15 cellular contexts compared by ENCODE assay signal in genomic region chr3:29746163-29746562, GRCh38.
DNase-seq lines count a peak whose midpoint lies in the region; ATAC-seq, FAIRE-seq and TF ChIP-seq lines count a peak whose summit lies in the region.
"Had no signal": no experiment of that assay in that cellular context is flagged by ENCODE, and none has a peak within 500 bp of the region (broad histone marks: within the 10 kb centered on the region; RNA-seq: fewer than 3 reads in every experiment).

No MANE protein-coding gene starts in this region.

- no peaks in the 10 kb centered on the region for H3K27me3 Mint-ChIP-seq in natural killer cell treated with Interleukin-12 subunit alpha and Interleukin-12 subunit beta and Interleukin-15 and Interleukin-18, amount 100 ng/mL, for 72 hours
- H3K27me3 Mint-ChIP-seq in CD14-positive monocyte (ENCODE audit: low read depth in 3 of 3), result peaks cover 0 to 4% (median 2%) of the 10 kb centered on the region in 3 donors

- no peaks in the 10 kb centered on the region for H3K4me1 Mint-ChIP-seq in natural killer cell treated with Interleukin-12 subunit alpha and Interleukin-12 subunit beta and Interleukin-15 and Interleukin-18, amount 100 ng/mL, for 72 hours (ENCODE audit: low read depth in 2 of 2)
- peaks cover 8% of the 10 kb centered on the region for H3K4me1 Mint-ChIP-seq in CD14-positive monocyte

- FAIRE-seq in bronchial epithelial cell (lab: Jason Lieb, UNC), result no peak
- FAIRE-seq: A549 had no signal

- H2BK15ac ChIP-seq in mesenchymal stem cell (ENCODE audit: low read depth, poor library complexity, severe bottlenecking), result no peak overlapping the region

- TF ChIP-seq CTCF in left ventricle myocardium inferior (IDR thresholded peaks at IDR 0.05; ENCODE audit: borderline replicate concordance) (no peak), bronchial epithelial cell (IDR thresholded peaks at IDR 0.05; ENCODE audit: insufficient read depth, low read length, severe bottlenecking) (no peak), CD14-positive monocyte (IDR thresholded peaks at IDR 0.05) (no peak)

- H4K8ac ChIP-seq in mesenchymal stem cell (ENCODE audit: low read length), result no peak overlapping the region

- H3K9me3 Mint-ChIP-seq in natural killer cell treated with Interleukin-12 subunit alpha and Interleukin-12 subunit beta and Interleukin-15 and Interleukin-18, amount 100 ng/mL, for 72 hours, result no peaks in the 10 kb centered on the region
- peaks cover 0 to 2% (median 0%) of the 10 kb centered on the region in 7 donors for H3K9me3 Mint-ChIP-seq in CD14-positive monocyte

- H3K9me3 ChIP-seq in left ventricle myocardium inferior (replicated peaks), result no peaks in the 10 kb centered on the region
- H3K9me3 ChIP-seq in mesenchymal stem cell (ENCODE audit: control insufficient read depth, low read length), result no peaks in the 10 kb centered on the region
- H3K9me3 ChIP-seq: A549, Caco-2, HAP-1 had no signal

- no peak overlapping the region for H3K9ac ChIP-seq in mesenchymal stem cell (ENCODE audit: low read length)

- H3K4me3 ChIP-seq in left ventricle myocardium inferior (no peak overlapping the region), bronchial epithelial cell (ENCODE audit: low read depth, low read length) (no peak overlapping the region), mesenchymal stem cell (ENCODE audit: insufficient read depth in 1 of 2, low read depth in 1 of 2, low read length in 2 of 2) (no peak overlapping the region)
- H3K4me3 ChIP-seq: A549, HAP-1 had no signal

- H2BK120ac ChIP-seq in mesenchymal stem cell (ENCODE audit: low read depth, low read length), result no peak overlapping the region

- no peak overlapping the region for H4K91ac ChIP-seq in mesenchymal stem cell (ENCODE audit: low read length)

- no peak overlapping the region for H2AFZ ChIP-seq in mesenchymal stem cell (ENCODE audit: low read depth, low read length)

- H3K18ac ChIP-seq in mesenchymal stem cell (ENCODE audit: low read depth in 1 of 2, low read length in 2 of 2), result no peak overlapping the region

- WGBS in mesenchymal stem cell, result no CpG with 5 or more reads among the region's 2 CpGs

- H3K4ac ChIP-seq in mesenchymal stem cell (ENCODE audit: low read depth in 1 of 2, low read length in 2 of 2), result no peak overlapping the region

- no peak overlapping the region for H3K23ac ChIP-seq in mesenchymal stem cell (ENCODE audit: low read length in 2 of 2)

- no peak for ATAC-seq in natural killer cell treated with Interleukin-12 subunit alpha and Interleukin-12 subunit beta and Interleukin-15 and Interleukin-18, amount 100 ng/mL, for 72 hours
- ATAC-seq: A549 had no signal

- H3K79me1 ChIP-seq in mesenchymal stem cell (replicated peaks; ENCODE audit: low read length, poor library complexity, severe bottlenecking), result peaks cover 6% of the 10 kb centered on the region

- H3K36me3 Mint-ChIP-seq in natural killer cell treated with Interleukin-12 subunit alpha and Interleukin-12 subunit beta and Interleukin-15 and Interleukin-18, amount 100 ng/mL, for 72 hours, result no peaks in the 10 kb centered on the region
- no peaks in the 10 kb centered on the region for H3K36me3 Mint-ChIP-seq in CD14-positive monocyte

- H3K27ac ChIP-seq in left ventricle myocardium inferior (replicated peaks), result peak overlapping the region; percentile 13
- H3K27ac ChIP-seq in mesenchymal stem cell (ENCODE audit: low read length, poor library complexity, severe bottlenecking), result no peak overlapping the region
- H3K27ac ChIP-seq: A549 had no signal

- H2BK12ac ChIP-seq in mesenchymal stem cell (ENCODE audit: low read length in 2 of 2), result no peak overlapping the region

- DNase-seq in left ventricle myocardium inferior, result no peak
- DNase-seq in cardiac septum (ENCODE audit: low spot score), result no peak
- DNase-seq in bronchial epithelial cell (ENCODE audit: low read depth), result peak; percentile 65
- peak; percentile 15 for DNase-seq in mesenchymal stem cell
- no peak for DNase-seq in NAMALWA (ENCODE audit: low spot score)
- DNase-seq in natural killer cell treated with Interleukin-12 subunit alpha and Interleukin-12 subunit beta and Interleukin-15 and Interleukin-18, amount 100 ng/mL, for 72 hours (ENCODE audit: low spot score), result no peak
- no peak for DNase-seq in CD14-positive monocyte (ENCODE audit: low spot score)
- no peak for DNase-seq in RKO (ENCODE audit: low spot score)
- DNase-seq: Caco-2, NCI-H1417, NCI-H1930, NCI-H2171 treated with DMSO at 0.1 percent for 48 hours, RPMI8226 had no signal

- H2BK5ac ChIP-seq in mesenchymal stem cell (ENCODE audit: low read depth, low read length, poor library complexity, severe bottlenecking), result no peak overlapping the region

- H3K27ac Mint-ChIP-seq in natural killer cell treated with Interleukin-12 subunit alpha and Interleukin-12 subunit beta and Interleukin-15 and Interleukin-18, amount 100 ng/mL, for 72 hours, result no peak overlapping the region
- no peak overlapping the region for H3K27ac Mint-ChIP-seq in CD14-positive monocyte

- H2AK5ac ChIP-seq in mesenchymal stem cell (ENCODE audit: low read length, severe bottlenecking), result no peak overlapping the region

- no peak overlapping the region for H3K4me2 ChIP-seq in mesenchymal stem cell (ENCODE audit: low read length, poor library complexity, severe bottlenecking)
- H3K4me2 ChIP-seq: A549 had no signal

- H3K4me3 Mint-ChIP-seq in natural killer cell treated with Interleukin-12 subunit alpha and Interleukin-12 subunit beta and Interleukin-15 and Interleukin-18, amount 100 ng/mL, for 72 hours, result no peak overlapping the region
- H3K4me3 Mint-ChIP-seq in CD14-positive monocyte, result no peak overlapping the region

- H3K27me3 ChIP-seq in left ventricle myocardium inferior (ENCODE audit: low read depth) (no peaks in the 10 kb centered on the region), bronchial epithelial cell (ENCODE audit: control insufficient read depth, insufficient read depth, low read length) (no peaks in the 10 kb centered on the region), mesenchymal stem cell (ENCODE audit: control insufficient read depth in 1 of 2, insufficient read depth in 1 of 2, low read length in 2 of 2) (no peaks in the 10 kb centered on the region)

- intact Hi-C loops in left ventricle myocardium inferior (cut with micrococcal nuclease) (no loop called here), cardiac septum (cut with DNase I) (no loop called here), CD14-positive monocyte (cut with micrococcal nuclease) (no loop called here)

- H3K14ac ChIP-seq in mesenchymal stem cell (ENCODE audit: low read length in 2 of 2), result no peak overlapping the region

- peaks cover 43% of the 10 kb centered on the region for H3K4me1 ChIP-seq in left ventricle myocardium inferior
- H3K4me1 ChIP-seq in mesenchymal stem cell (ENCODE audit: control insufficient read depth, insufficient read depth, low read depth, low read length), result no peaks in the 10 kb centered on the region
- H3K4me1 ChIP-seq: A549, Caco-2, HAP-1 had no signal

- H3K36me3 ChIP-seq in left ventricle myocardium inferior (no peaks in the 10 kb centered on the region), bronchial epithelial cell (ENCODE audit: control insufficient read depth, insufficient read depth, low read length) (no peaks in the 10 kb centered on the region), mesenchymal stem cell (ENCODE audit: control insufficient read depth in 1 of 2, insufficient read depth in 2 of 2, low read depth in 1 of 2, low read length in 2 of 2) (peaks cover 0 to 6% of the 10 kb centered on the region in 2 experiments)
- H3K36me3 ChIP-seq: HAP-1 had no signal

Comparison
In these comparisons a context has a peak if more than half of its experiments do, and no peak if none do; other contexts are left out.
1. DNase-seq: peak in bronchial epithelial cell (single experiment) and mesenchymal stem cell (single experiment); none in left ventricle myocardium inferior (single experiment), cardiac septum (single experiment), NAMALWA (single experiment), natural killer cell treated with Interleukin-12 subunit alpha and Interleukin-12 subunit beta and Interleukin-15 and Interleukin-18, amount 100 ng/mL, for 72 hours (single experiment), CD14-positive monocyte (single experiment) and RKO (single experiment).